Comparison of ENCODE assay signal across 10 cellular contexts in genomic region chr4:130266814-130267213, GRCh38.
"Had no signal": no experiment of that assay in that cellular context is flagged by ENCODE, and none has a peak within 500 bp of the region (broad histone marks: within the 10 kb centered on the region; RNA-seq: fewer than 3 reads in every experiment).

No MANE protein-coding gene starts in this region.

- FAIRE-seq: H1, HTR-8/SVneo had no signal

- H3K9ac ChIP-seq: KMS-11 had no signal

- DNase-seq: H7, IMR-90, Karpas-422, KBM-7 had no signal

- ATAC-seq: GM23338, HCT116 had no signal

- H3K36me3 ChIP-seq: HAP-1 had no signal

- H2AFZ ChIP-seq: GM23338 had no signal

- H3K4me1 ChIP-seq: HAP-1 had no signal

- H3K4me2 ChIP-seq: GM23338, KMS-11 had no signal

- H3K4me3 ChIP-seq: GM23338, HAP-1 had no signal

- H3K27ac ChIP-seq: KMS-11 had no signal
